8 cellular contexts compared by ENCODE assay signal in genomic region chr2:240452471-240453256, GRCh38. TPM values are rescaled to one million over a fixed set of nuclear protein-coding genes. Genes with fewer than 3 reads are reported as not detected.
DNase-seq lines count a peak whose midpoint lies in the region; ATAC-seq and TF ChIP-seq lines count a peak whose summit lies in the region.

No MANE protein-coding gene starts in this region.

- 1% methylated on average over 99 of the region's 102 CpGs for WGBS in urinary bladder

- no peaks in the 10 kb centered on the region for H3K9me3 ChIP-seq in SK-N-MC (ENCODE audit: low read depth, low read length)

- peaks cover 4% of the 10 kb centered on the region for H3K4me1 ChIP-seq in urinary bladder (ENCODE audit: insufficient read depth)

- H3K4me3 ChIP-seq in SK-N-MC (peak overlapping the region; percentile 66), urinary bladder (ENCODE audit: low read depth, low read length) (peak overlapping the region; percentile 59)

- H3K27ac ChIP-seq in SK-N-MC (no peak overlapping the region), urinary bladder (ENCODE audit: low read depth) (no peak overlapping the region)

- no peaks in the 10 kb centered on the region for H3K36me3 ChIP-seq in SK-N-MC (ENCODE audit: insufficient read depth, low read length)
- no peaks in the 10 kb centered on the region for H3K36me3 ChIP-seq in urinary bladder (ENCODE audit: insufficient read depth)

- H3K9ac ChIP-seq in SK-N-MC (ENCODE audit: insufficient read length): no peak overlapping the region

- no peak for TF ChIP-seq CTCF in GM13977 (IDR thresholded peaks at IDR 0.05; ENCODE audit: extremely low read depth, insufficient read depth, missing control alignments)

- in situ Hi-C loops in GM13977 (cut with MboI; ENCODE audit: low pct_unique_long_range_greater_than_20kb, low sequenced_read_pairs, unreplicated experiment): no loop called here

- DNase-seq in 8988T: peak; percentile 99
- DNase-seq in GM13977 (ENCODE audit: low spot score): peak; percentile 84
- DNase-seq in SK-N-MC (ENCODE audit: low read depth, low spot score): no peak
- peak; percentile 64 for DNase-seq in mucosa of gallbladder (ENCODE audit: low spot score)

- ATAC-seq in esophagus mucosa (peak; percentile 26), HG02840 (IDR thresholded peaks at IDR 0.05; ENCODE audit: low FRiP score, unreplicated experiment) (no peak), HG03280 (IDR thresholded peaks at IDR 0.05; ENCODE audit: unreplicated experiment) (no peak)

RNA-seq across cellular contexts. Expression of gene GPC1, which starts 17.2 kb away (rescaled TPM):
- total RNA-seq in esophagus mucosa (101 TPM), mucosa of gallbladder (65.7 TPM), urinary bladder (21.1 TPM)
- polyA plus RNA-seq in urinary bladder: 53.8 TPM
